Comparison of ENCODE assay signal across 1 cellular context in the genomic region with DNA sequence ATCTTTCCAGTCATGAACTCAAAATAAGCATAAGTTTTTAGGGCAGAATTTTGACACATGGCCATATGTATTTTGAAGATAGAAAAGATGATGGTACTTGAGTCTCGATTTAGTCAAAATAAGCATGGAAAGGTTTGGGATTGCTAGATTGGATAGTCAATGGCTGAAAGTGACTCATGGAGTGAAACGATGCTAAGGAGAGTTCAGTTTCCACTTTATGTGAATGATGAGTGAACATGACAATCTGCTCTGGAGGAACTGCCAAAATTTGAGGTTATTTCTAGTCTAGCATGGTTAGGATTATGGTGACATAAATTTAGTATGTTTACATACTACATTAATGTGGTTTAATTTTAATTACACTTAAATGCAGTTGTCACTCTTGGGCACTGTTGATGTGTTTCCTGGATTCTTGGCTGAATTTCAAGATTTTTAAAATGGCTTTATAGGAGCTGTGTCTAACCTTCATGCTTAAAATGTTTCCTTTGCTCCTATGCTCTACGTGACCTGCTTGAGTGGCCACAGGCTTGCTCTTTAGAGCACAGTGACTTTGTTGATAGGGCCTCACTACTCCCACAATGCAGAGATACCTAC.
TF ChIP-seq lines count a peak whose summit lies in the region.

No MANE protein-coding gene starts in this region.

TF ChIP-seq in HEK293, 187 proteins besides CTCF, POLR2A, EP300 and RAD21 (continued from another document):
- TF ChIP-seq, protein P1, sequence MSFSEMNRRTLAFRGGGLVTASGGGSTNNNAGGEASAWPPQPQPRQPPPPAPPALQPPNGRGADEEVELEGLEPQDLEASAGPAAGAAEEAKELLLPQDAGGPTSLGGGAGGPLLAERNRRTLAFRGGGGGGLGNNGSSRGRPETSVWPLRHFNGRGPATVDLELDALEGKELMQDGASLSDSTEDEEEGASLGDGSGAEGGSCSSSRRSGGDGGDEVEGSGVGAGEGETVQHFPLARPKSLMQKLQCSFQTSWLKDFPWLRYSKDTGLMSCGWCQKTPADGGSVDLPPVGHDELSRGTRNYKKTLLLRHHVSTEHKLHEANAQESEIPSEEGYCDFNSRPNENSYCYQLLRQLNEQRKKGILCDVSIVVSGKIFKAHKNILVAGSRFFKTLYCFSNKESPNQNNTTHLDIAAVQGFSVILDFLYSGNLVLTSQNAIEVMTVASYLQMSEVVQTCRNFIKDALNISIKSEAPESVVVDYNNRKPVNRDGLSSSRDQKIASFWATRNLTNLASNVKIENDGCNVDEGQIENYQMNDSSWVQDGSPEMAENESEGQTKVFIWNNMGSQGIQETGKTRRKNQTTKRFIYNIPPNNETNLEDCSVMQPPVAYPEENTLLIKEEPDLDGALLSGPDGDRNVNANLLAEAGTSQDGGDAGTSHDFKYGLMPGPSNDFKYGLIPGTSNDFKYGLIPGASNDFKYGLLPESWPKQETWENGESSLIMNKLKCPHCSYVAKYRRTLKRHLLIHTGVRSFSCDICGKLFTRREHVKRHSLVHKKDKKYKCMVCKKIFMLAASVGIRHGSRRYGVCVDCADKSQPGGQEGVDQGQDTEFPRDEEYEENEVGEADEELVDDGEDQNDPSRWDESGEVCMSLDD (tag by site-specific recombination; IDR thresholded peaks at IDR 0.05) = no peak
- TF ChIP-seq ZNF658 (tag by site-specific recombination; IDR thresholded peaks at IDR 0.05) = no peak
- peak; percentile 58 for TF ChIP-seq ZBTB17 (tag by site-specific recombination; IDR thresholded peaks at IDR 0.05)
- 0 out of 2 replicates have a peak, but pooled peaks have one; percentile 33 for TF ChIP-seq ZEB2 (tag by site-specific recombination; IDR thresholded peaks at IDR 0.05)
- no peak for TF ChIP-seq ZNF561 (tag by site-specific recombination; IDR thresholded peaks at IDR 0.05; ENCODE audit: borderline replicate concordance)
- TF ChIP-seq ZNF624 (tag by site-specific recombination; IDR thresholded peaks at IDR 0.05) = no peak
- no peak for TF ChIP-seq ZNF239 (tag by site-specific recombination; IDR thresholded peaks at IDR 0.05)
- TF ChIP-seq ZNF335 (tag by site-specific recombination; conservative IDR thresholded peaks at IDR 0.05) = no peak
- TF ChIP-seq, protein P2, sequence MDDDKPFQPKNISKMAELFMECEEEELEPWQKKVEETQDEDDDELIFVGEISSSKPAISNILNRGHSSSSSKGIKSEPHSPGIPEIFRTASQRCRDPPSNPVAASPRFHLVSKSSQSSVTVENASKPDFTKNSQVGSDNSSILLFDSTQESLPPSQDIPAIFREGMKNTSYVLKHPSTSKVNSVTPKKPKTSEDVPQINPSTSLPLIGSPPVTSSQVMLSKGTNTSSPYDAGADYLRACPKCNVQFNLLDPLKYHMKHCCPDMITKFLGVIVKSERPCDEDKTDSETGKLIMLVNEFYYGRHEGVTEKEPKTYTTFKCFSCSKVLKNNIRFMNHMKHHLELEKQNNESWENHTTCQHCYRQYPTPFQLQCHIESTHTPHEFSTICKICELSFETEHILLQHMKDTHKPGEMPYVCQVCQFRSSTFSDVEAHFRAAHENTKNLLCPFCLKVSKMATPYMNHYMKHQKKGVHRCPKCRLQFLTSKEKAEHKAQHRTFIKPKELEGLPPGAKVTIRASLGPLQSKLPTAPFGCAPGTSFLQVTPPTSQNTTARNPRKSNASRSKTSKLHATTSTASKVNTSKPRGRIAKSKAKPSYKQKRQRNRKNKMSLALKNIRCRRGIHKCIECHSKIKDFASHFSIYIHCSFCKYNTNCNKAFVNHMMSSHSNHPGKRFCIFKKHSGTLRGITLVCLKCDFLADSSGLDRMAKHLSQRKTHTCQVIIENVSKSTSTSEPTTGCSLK (tag by site-specific recombination; IDR thresholded peaks at IDR 0.05) = no peak
- no peak for TF ChIP-seq ZNF707 (tag by site-specific recombination; IDR thresholded peaks at IDR 0.05)
- TF ChIP-seq ZNF747 (tag by site-specific recombination; IDR thresholded peaks at IDR 0.05) = no peak
- TF ChIP-seq ZNF169 (tag by site-specific recombination; IDR thresholded peaks at IDR 0.05) = no peak
- TF ChIP-seq OVOL3 (tag by site-specific recombination; IDR thresholded peaks at IDR 0.05) = no peak
- TF ChIP-seq ZBTB6 (tag by site-specific recombination; IDR thresholded peaks at IDR 0.05) = no peak
- TF ChIP-seq, protein P3, sequence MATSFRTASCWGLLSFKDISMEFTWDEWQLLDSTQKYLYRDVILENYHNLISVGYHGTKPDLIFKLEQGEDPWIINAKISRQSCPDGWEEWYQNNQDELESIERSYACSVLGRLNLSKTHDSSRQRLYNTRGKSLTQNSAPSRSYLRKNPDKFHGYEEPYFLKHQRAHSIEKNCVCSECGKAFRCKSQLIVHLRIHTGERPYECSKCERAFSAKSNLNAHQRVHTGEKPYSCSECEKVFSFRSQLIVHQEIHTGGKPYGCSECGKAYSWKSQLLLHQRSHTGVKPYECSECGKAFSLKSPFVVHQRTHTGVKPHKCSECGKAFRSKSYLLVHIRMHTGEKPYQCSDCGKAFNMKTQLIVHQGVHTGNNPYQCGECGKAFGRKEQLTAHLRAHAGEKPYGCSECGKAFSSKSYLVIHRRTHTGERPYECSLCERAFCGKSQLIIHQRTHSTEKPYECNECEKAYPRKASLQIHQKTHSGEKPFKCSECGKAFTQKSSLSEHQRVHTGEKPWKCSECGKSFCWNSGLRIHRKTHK (tag by site-specific recombination; IDR thresholded peaks at IDR 0.05) = no peak
- no peak for TF ChIP-seq ZNF2 (tag by site-specific recombination; IDR thresholded peaks at IDR 0.05)
- TF ChIP-seq OSR2 (tag by site-specific recombination; IDR thresholded peaks at IDR 0.05) = no peak
- TF ChIP-seq ZNF621 (tag by site-specific recombination; IDR thresholded peaks at IDR 0.05) = no peak
